Comparison of ENCODE assay signal across 27 cellular contexts in the genomic region with DNA sequence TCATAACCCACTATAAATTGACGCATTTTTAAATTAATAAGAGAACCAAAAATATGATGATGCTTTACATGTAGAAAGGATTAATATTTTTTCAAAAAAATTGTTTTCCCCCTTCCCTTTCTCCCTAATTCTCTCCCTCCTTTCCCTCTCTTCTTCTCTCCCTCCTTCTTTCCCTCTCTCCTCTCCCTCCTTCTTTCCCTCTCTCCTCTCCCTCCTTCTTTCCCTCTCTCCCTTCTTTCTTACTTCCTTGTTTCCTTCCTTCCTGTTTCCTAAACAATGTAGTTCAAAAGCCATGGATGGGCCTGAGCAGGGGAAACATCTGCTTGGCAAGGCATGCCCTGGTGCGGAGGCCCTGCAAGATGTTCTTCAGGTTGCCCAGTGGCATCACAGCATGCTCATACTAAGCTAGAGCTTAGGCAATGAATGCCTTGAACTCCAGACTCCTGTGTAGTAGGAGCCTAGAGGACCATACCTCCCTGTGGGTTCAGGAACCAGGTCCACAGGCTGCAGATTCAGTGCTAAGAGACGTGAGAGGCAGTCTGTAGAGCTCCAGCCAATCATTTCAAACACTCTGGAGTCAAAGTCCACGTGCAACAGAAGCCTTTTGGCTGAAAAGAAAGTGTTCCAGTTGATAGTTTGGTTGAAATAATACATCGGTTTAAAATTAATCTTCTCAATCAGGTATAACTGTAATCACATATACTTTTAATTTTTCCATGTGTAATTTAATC.
"Had no signal": no experiment of that assay in that cellular context is flagged by ENCODE, and none has a peak within 500 bp of the region (broad histone marks: within the 10 kb centered on the region; RNA-seq: fewer than 3 reads in every experiment).

No MANE protein-coding gene starts in this region.

- FAIRE-seq: urothelium cell line had no signal

- H3K27ac ChIP-seq: stomach, suprapubic skin, testis, thoracic aorta, thyroid gland, tibial artery, tibial nerve, transverse colon, upper lobe of left lung, upper lobe of right lung, uterus, vagina had no signal

- H3K4me1 ChIP-seq: stomach, suprapubic skin, testis, thyroid gland, tibial artery, tibial nerve, transverse colon, upper lobe of left lung, upper lobe of right lung, uterus, vagina had no signal

- DNase-seq: stimulated activated CD4-positive, alpha-beta T cell treated with anti-CD3 and anti-CD28 coated beads, Interleukin-2, amount 100 ng/mL, for 48 hours; stimulated activated CD4-positive, alpha-beta T cell treated with anti-CD3 and anti-CD28 coated beads, Interleukin-4, amount 100 ng/mL, for 1 hour; stimulated activated CD4-positive, alpha-beta T cell treated with anti-CD3 and anti-CD28 coated beads, Interleukin-4, amount 100 ng/mL, for 24 hours; stimulated activated CD4-positive, alpha-beta T cell treated with anti-CD3 and anti-CD28 coated beads, Interleukin-4, amount 100 ng/mL, for 4 hours; stimulated activated CD8-positive, alpha-beta memory T cell treated with anti-CD3 and anti-CD28 coated beads, Interleukin-4, amount 100 ng/mL, for 48 hours; stimulated activated naive B cell treated with anti-CD40 and anti-IgM and Interleukin-4, amounts not matched to agents 10 μg/mL and 1 μg/mL and 100 μg/mL, for 72 hours; stimulated activated naive CD4-positive, alpha-beta T cell; stimulated activated naive CD4-positive, alpha-beta T cell treated with Interleukin-2 at 50 U/mL for 16 hours; stimulated activated naive CD8-positive, alpha-beta T cell treated with anti-CD3 and anti-CD28 coated beads, Interleukin-15, amount 100 ng/mL, for 72 hours; stimulated activated naive CD8-positive, alpha-beta T cell treated with anti-CD3 and anti-CD28 coated beads, Interleukin-15, Interleukin-2, amounts not matched to agents 100 U/mL and 50 U/mL, for 24 hours; stomach; substantia nigra; testis; thyroid gland; tibial artery; transverse colon; trophoblast cell; upper lobe of left lung; upper lobe of right lung; uterus had no signal

- H3K27me3 ChIP-seq: stomach, suprapubic skin, testis, thyroid gland, tibial artery, tibial nerve, transverse colon, upper lobe of left lung, upper lobe of right lung, uterus, vagina had no signal

- H3K36me3 ChIP-seq: thyroid gland, transverse colon, upper lobe of left lung, upper lobe of right lung, uterus, vagina had no signal

- H3K9me3 ChIP-seq: testis, thyroid gland, uterus, vagina had no signal

- H3K4me3 ChIP-seq: stomach, suprapubic skin, testis, thoracic aorta, thyroid gland, tibial artery, tibial nerve, transverse colon, upper lobe of left lung, upper lobe of right lung, uterus, vagina had no signal

- ATAC-seq: stimulated activated effector memory CD8-positive, alpha-beta T cell treated with anti-CD3 and anti-CD28 coated beads, Interleukin-12 subunit alpha, Interleukin-12 subunit beta, amount 100 ng/mL, for 72 hours; stimulated activated memory B cell treated with anti-CD40 and anti-IgM and Interleukin-4, amounts not matched to agents 10 μg/mL and 1 μg/mL and 100 μg/mL, for 72 hours; stimulated activated naive B cell treated with anti-CD40 and anti-IgM and Interleukin-4, amounts not matched to agents 10 μg/mL and 1 μg/mL and 100 μg/mL, for 72 hours; stimulated activated naive CD8-positive, alpha-beta T cell treated with anti-CD3 and anti-CD28 coated beads, Interleukin-15, amount 100 ng/mL, for 72 hours; stimulated activated naive CD8-positive, alpha-beta T cell treated with anti-CD3 and anti-CD28 coated beads, Interleukin-15, Interleukin-2, amounts not matched to agents 100 U/mL and 50 U/mL, for 24 hours; upper lobe of right lung had no signal
